In the genomic region with DNA sequence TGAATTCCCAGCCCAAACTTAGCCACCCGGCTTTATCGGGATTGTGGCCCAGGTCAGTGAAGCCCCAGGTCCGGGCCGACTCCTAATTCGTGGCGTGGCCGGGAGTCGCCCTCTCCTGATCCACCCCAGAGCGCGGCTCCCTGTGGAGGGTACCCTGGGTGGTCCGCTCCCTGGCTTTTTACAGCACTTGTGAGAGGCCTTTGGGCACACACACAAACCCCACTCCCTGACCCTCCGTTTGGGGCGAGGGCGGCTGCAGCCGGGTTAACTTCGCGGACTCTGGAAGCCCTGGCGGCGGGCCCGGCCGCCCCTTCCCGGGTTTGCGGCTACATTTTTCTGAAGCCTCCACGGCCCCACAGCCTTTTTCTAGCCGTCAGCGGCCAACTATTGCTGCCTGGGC, we compare ENCODE assay signal across 8 cellular contexts. TPM values are rescaled to one million over a fixed set of nuclear protein-coding genes. Genes with fewer than 3 reads are reported as not detected.
DNase-seq lines count a peak whose midpoint lies in the region; ATAC-seq and TF ChIP-seq lines count a peak whose summit lies in the region.

No MANE protein-coding gene starts in this region.

- no peak overlapping the region for H3K27ac ChIP-seq in ACC112 (ENCODE audit: low read depth, low read length)
- H3K27ac ChIP-seq in HUES6 (ENCODE audit: low read depth, low read length), result no peak overlapping the region
- no peak overlapping the region for H3K27ac ChIP-seq in duodenal mucosa (ENCODE audit: low read depth, low read length)

- H3K27ac Mint-ChIP-seq in osteocyte (ENCODE audit: unreplicated experiment), result no peak overlapping the region

- H2AFZ ChIP-seq in ACC112 (ENCODE audit: low read length, unreplicated experiment), result peak overlapping the region; percentile 97

- no peak overlapping the region for H3K4me3 Mint-ChIP-seq in osteocyte (ENCODE audit: unreplicated experiment)

- H3K27me3 Mint-ChIP-seq in osteocyte (ENCODE audit: unreplicated experiment), result no peaks in the 10 kb centered on the region

- H3K79me2 ChIP-seq in ACC112 (ENCODE audit: control insufficient read depth, insufficient read depth, low read length, unreplicated experiment), result no peaks in the 10 kb centered on the region

- TF ChIP-seq CTCF in osteocyte (IDR thresholded peaks at IDR 0.05), result no peak

- DNase-seq in osteocyte (ENCODE audit: extremely low spot score, unreplicated experiment) (no peak), NCI-H2196 treated with DMSO at 0.1 percent for 48 hours (lab: John Stamatoyannopoulos, UW; ENCODE audit: unreplicated experiment) (no peak)

- no peaks in the 10 kb centered on the region for H3K27me3 ChIP-seq in ACC112 (ENCODE audit: insufficient read depth, low read length)
- H3K27me3 ChIP-seq in HUES6 (ENCODE audit: control insufficient read depth, insufficient read depth, low read length), result no peaks in the 10 kb centered on the region
- H3K27me3 ChIP-seq in duodenal mucosa (ENCODE audit: control insufficient read depth in 1 of 2, insufficient read depth in 2 of 2, low read length in 2 of 2), result no peaks in the 10 kb centered on the region
- H3K27me3 ChIP-seq in mucosa of stomach (ENCODE audit: control insufficient read depth, insufficient read depth, low read length), result no peaks in the 10 kb centered on the region

- H3K9ac ChIP-seq in HUES6 (ENCODE audit: low read length), result no peak overlapping the region
- H3K9ac ChIP-seq in duodenal mucosa (ENCODE audit: low read depth in 1 of 2, low read length in 2 of 2), result peak overlapping the region; percentile 39 to 80
- peak overlapping the region; percentile 67 for H3K9ac ChIP-seq in mucosa of stomach (ENCODE audit: low read length)

- H3K9me3 ChIP-seq in HUES6 (ENCODE audit: control insufficient read depth, insufficient read depth, low read depth, low read length) (peaks cover 35% of the 10 kb centered on the region), duodenal mucosa (ENCODE audit: control insufficient read depth in 1 of 2, low read length in 2 of 2) (peaks cover 0 to 5% of the 10 kb centered on the region in 2 donors), mucosa of stomach (ENCODE audit: control insufficient read depth, low read length) (peaks cover 6% of the 10 kb centered on the region)

- H3K36me3 Mint-ChIP-seq in osteocyte (ENCODE audit: unreplicated experiment), result peaks cover 16% of the 10 kb centered on the region

- no peaks in the 10 kb centered on the region for H3K36me3 ChIP-seq in ACC112 (ENCODE audit: insufficient read depth, low read length)
- H3K36me3 ChIP-seq in HUES6 (ENCODE audit: control insufficient read depth, insufficient read depth, low read length), result no peaks in the 10 kb centered on the region
- no peaks in the 10 kb centered on the region for H3K36me3 ChIP-seq in duodenal mucosa (ENCODE audit: control insufficient read depth in 1 of 2, insufficient read depth in 2 of 2, low read length in 2 of 2)
- no peaks in the 10 kb centered on the region for H3K36me3 ChIP-seq in mucosa of stomach (ENCODE audit: control insufficient read depth, insufficient read depth, low read length)

- ATAC-seq in HG03571 (IDR thresholded peaks at IDR 0.05; ENCODE audit: unreplicated experiment), result no peak
- ATAC-seq in HG03159 (IDR thresholded peaks at IDR 0.05; ENCODE audit: unreplicated experiment), result no peak

- H3K4me1 ChIP-seq in ACC112 (ENCODE audit: control insufficient read depth, insufficient read depth, low read length, unreplicated experiment) (no peaks in the 10 kb centered on the region), HUES6 (ENCODE audit: control insufficient read depth, insufficient read depth, low read length) (no peaks in the 10 kb centered on the region), duodenal mucosa (ENCODE audit: control insufficient read depth in 1 of 2, insufficient read depth in 2 of 2, low read length in 2 of 2) (peaks cover 4 to 13% of the 10 kb centered on the region in 2 donors), mucosa of stomach (ENCODE audit: control insufficient read depth, insufficient read depth, low read length) (peaks cover 6% of the 10 kb centered on the region)

- H3K4me3 ChIP-seq in ACC112 (ENCODE audit: low read depth, low read length) (peak overlapping the region; percentile 92), HUES6 (ENCODE audit: low read depth, low read length) (peak overlapping the region; percentile 95), duodenal mucosa (ENCODE audit: low read depth in 1 of 2, low read length in 2 of 2) (peak overlapping the region; percentile 85 to 94), mucosa of stomach (ENCODE audit: low read length) (peak overlapping the region; percentile 82)

- no peaks in the 10 kb centered on the region for H3K4me1 Mint-ChIP-seq in osteocyte (ENCODE audit: unreplicated experiment)

- H3K9me3 Mint-ChIP-seq in osteocyte (ENCODE audit: unreplicated experiment), result peaks cover 17% of the 10 kb centered on the region

RNA-seq across cellular contexts. Expression of gene ZNF568, which starts 56.5 kb away (rescaled TPM):
- total RNA-seq in osteocyte, result 11.5 and 13.2 TPM in 2 replicates

RNA-seq across cellular contexts. Expression of gene ZNF829, which starts 56.5 kb away (rescaled TPM):
- total RNA-seq in osteocyte, result 3.2 and 3.4 TPM in 2 replicates
